7 cellular contexts compared by ENCODE assay signal in genomic region chr1:47997289-47998200, GRCh38. TPM values are rescaled to one million over a fixed set of nuclear protein-coding genes. Genes with fewer than 3 reads are reported as not detected.
DNase-seq lines count a peak whose midpoint lies in the region; ATAC-seq and TF ChIP-seq lines count a peak whose summit lies in the region.

Gene TRABD2B (minus strand): TSS chr1:47997385.

- TF ChIP-seq CTCF in GM13977 (IDR thresholded peaks at IDR 0.05; ENCODE audit: extremely low read depth, insufficient read depth, missing control alignments) (peak; percentile 98), lung (IDR thresholded peaks at IDR 0.05; ENCODE audit: control extremely low read depth, extremely low read depth) (peak; percentile 84)

- H3K4me1 ChIP-seq in ectodermal cell (ENCODE audit: control insufficient read depth, insufficient read depth, low read length) (peaks cover 60% of the 10 kb centered on the region), lung (ENCODE audit: control insufficient read depth in 2 of 2, insufficient read depth in 2 of 2, low read length in 2 of 2) (no peaks in the 10 kb centered on the region)

- DNase-seq in GM13977 (ENCODE audit: low spot score) = peak; percentile 95
- peak; percentile 84 for DNase-seq in NCI-H2227 (lab: John Stamatoyannopoulos, UW; ENCODE audit: unreplicated experiment)
- peak; percentile 34 to 43 for DNase-seq in activated CD4-positive, alpha-beta T cell treated with anti-CD3 and anti-CD28 coated beads, Interleukin-2, amount 50 U/mL, for 4 hours
- peak; percentile 72 for DNase-seq in lung (ENCODE audit: low spot score)
- peak in 2 of 3 donors; percentile 23 to 64 for DNase-seq in stimulated activated CD4-positive, alpha-beta T cell treated with anti-CD3 and anti-CD28 coated beads, TNF-alpha, amount 100 ng/mL, for 1 hour (ENCODE audit: low read depth in 3 of 3, low spot score in 1 of 3)

- WGBS in ectodermal cell, 2 experiments = 3% methylated on average over 76 to 78 of the region's 86 CpGs
- WGBS in lung, 2 donors = 4 to 6% methylated on average over 39 to 82 of the region's 86 CpGs

- in situ Hi-C loops in GM13977 (cut with MboI; ENCODE audit: low pct_unique_long_range_greater_than_20kb, low sequenced_read_pairs, unreplicated experiment) = no loop called here

- peak within 1 kb of the TSS; percentile 60 for H3K27ac ChIP-seq in ectodermal cell (ENCODE audit: insufficient read depth, low read depth, low read length, poor library complexity, severe bottlenecking)
- H3K27ac ChIP-seq in lung (ENCODE audit: low read depth in 1 of 2, low read length in 1 of 2) = no peak within 1 kb of the TSS

- H3K27me3 ChIP-seq in ectodermal cell (ENCODE audit: control insufficient read depth, insufficient read depth, low read length, poor library complexity, severe bottlenecking) (peaks cover 41% of the 10 kb centered on the region), lung (ENCODE audit: control insufficient read depth, insufficient read depth) (no peaks in the 10 kb centered on the region)

- ATAC-seq in HG02763 (IDR thresholded peaks at IDR 0.05; ENCODE audit: unreplicated experiment) (peak; percentile 84), lung (ENCODE audit: insufficient read depth, low FRiP score) (peak; percentile 91)

- H3K9me3 ChIP-seq in ectodermal cell (ENCODE audit: control insufficient read depth, low read length) (no peaks in the 10 kb centered on the region), lung (ENCODE audit: control insufficient read depth in 2 of 2, insufficient read depth in 1 of 2, low read length in 1 of 2) (no peaks in the 10 kb centered on the region)

- peak within 1 kb of the TSS; percentile 84 for H3K4me3 ChIP-seq in ectodermal cell (ENCODE audit: insufficient read depth, low read depth, low read length)
- H3K4me3 ChIP-seq in lung = peak within 1 kb of the TSS; percentile 31

- H3K36me3 ChIP-seq in ectodermal cell (ENCODE audit: control insufficient read depth, insufficient read depth, low read length) = peaks cover 5% of the 10 kb centered on the region
- H3K36me3 ChIP-seq in lung (ENCODE audit: control insufficient read depth in 2 of 2, insufficient read depth in 2 of 2, low read length in 2 of 2) = no peaks in the 10 kb centered on the region

RNA-seq across cellular contexts. Expression of gene TRABD2B, which starts in this region (rescaled TPM):
- 18.9 TPM for polyA plus RNA-seq in ectodermal cell (2013, experiment 1 of 4)
- polyA plus RNA-seq in ectodermal cell (2013, experiment 2 of 4) = 14.7 TPM
- polyA plus RNA-seq in ectodermal cell (2013, experiment 3 of 4) = 10.7 TPM
- polyA plus RNA-seq in ectodermal cell (2013, experiment 4 of 4) = 13.5 TPM
- total RNA-seq in lung = 1 to 10 TPM in 1 of 2 donors, under 1 TPM in 1; 0.46 to 1.9 TPM
- under 1 TPM; 0.37 to 0.82 TPM for polyA plus RNA-seq in lung

Comparison
In these comparisons a context has a peak if more than half of its experiments do, and no peak if none do; other contexts are left out.
1. DNase-seq: peak in every context shown above with its lines; median percentile 95 in GM13977; 84 in NCI-H2227; 72 in lung; 44 in stimulated activated CD4-positive, alpha-beta T cell treated with anti-CD3 and anti-CD28 coated beads, TNF-alpha, amount 100 ng/mL, for 1 hour; 38 in activated CD4-positive, alpha-beta T cell treated with anti-CD3 and anti-CD28 coated beads, Interleukin-2, amount 50 U/mL, for 4 hours.